In the genomic region with DNA sequence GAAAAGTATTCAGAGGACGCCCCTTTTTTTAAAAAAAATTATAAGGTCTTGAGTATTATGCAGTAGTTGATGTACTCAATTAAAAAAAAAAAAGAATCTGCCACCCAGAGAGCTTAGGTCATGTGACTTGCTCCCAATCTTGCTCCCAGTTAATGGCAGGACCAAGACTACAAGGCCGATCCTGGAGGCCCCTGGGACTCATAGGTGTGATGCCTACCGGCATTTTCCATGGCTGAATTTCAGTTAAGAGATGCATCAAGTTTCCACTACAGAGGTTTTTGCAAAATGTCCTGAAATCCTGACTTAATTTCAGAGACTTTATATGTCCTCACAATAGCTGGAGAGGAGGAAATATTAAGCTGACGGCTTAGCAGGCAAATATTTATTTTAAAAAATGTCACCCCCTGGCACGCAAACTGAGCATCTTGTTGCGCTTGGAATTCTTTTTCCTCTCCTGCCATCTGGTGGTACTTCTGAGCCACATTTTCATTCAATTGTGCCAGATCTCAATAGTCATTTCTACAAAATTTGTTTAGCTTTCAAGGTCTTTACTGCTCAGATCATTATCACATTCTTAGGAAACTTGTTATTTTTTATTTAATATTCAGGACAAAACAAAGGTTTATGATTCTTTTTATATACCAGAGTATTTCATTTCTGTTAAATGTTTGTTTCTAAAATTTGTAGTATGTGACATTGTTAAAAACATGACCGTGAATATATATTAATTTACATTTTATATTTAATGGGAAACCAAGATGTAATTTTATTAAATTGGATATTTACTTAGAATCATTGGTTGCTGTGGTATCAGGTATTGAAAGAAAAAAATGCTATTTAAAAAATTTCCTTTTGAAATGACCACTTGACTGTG, we compare ENCODE assay signal across 8 cellular contexts.
DNase-seq lines count a peak whose midpoint lies in the region; ATAC-seq, FAIRE-seq and TF ChIP-seq lines count a peak whose summit lies in the region.

No MANE protein-coding gene starts in this region.

- no peak overlapping the region for H3K27ac Mint-ChIP-seq in MCF 10A (ENCODE audit: low read depth, unreplicated experiment)

- TF ChIP-seq POLR2A in GM18505 (IDR thresholded peaks at IDR 0.05; ENCODE audit: borderline replicate concordance, extremely low read depth, insufficient read depth, insufficient read length), result no peak

- no peak for FAIRE-seq in GM19239 (lab: Jason Lieb, UNC)

- H3K9me3 Mint-ChIP-seq in MCF 10A (ENCODE audit: unreplicated experiment), result no peaks in the 10 kb centered on the region

- no peaks in the 10 kb centered on the region for H3K27me3 Mint-ChIP-seq in MCF 10A (ENCODE audit: insufficient read depth, unreplicated experiment)

- no peak for ATAC-seq in GM18505 (IDR thresholded peaks at IDR 0.05; ENCODE audit: unreplicated experiment)

- intact Hi-C loops in MCF 10A (cut with micrococcal nuclease), result loop anchor here (1.0 to 10.0 kb wide), 8 partner anchors 43 to 911 kb away; a partner anchor contains a TSS

- H3K4me1 Mint-ChIP-seq in MCF 10A (ENCODE audit: insufficient read depth, unreplicated experiment), result peaks cover 21% of the 10 kb centered on the region

- no peaks in the 10 kb centered on the region for H3K36me3 Mint-ChIP-seq in MCF 10A (ENCODE audit: insufficient read depth, unreplicated experiment)

- POLR2A ChIA-PET in MCF 10A (lab: Yijun Ruan, JAX), result interaction anchor here (0.6 to 1.0 kb wide), 5 partner anchors 163 to 945 kb away, joined by 3 to 4 read pairs (median 3); no protein-coding TSS in a partner anchor

- DNase-seq in NCI-H2227 treated with DMSO at 0.1 percent for 48 hours (lab: John Stamatoyannopoulos, UW) (peak; percentile 1), NCI-H2227 (lab: John Stamatoyannopoulos, UW; ENCODE audit: unreplicated experiment) (no peak), NCI-H146 treated with DMSO at 0.1 percent for 48 hours (lab: John Stamatoyannopoulos, UW; ENCODE audit: unreplicated experiment) (peak; percentile 32), MCF 10A (ENCODE audit: unreplicated experiment) (peak; percentile 67), lung microvascular endothelial cell (ENCODE audit: low read depth in 2 of 2) (peak; percentile 65 to 80), GM19239 (ENCODE audit: insufficient read length, low spot score) (no peak), GM19240 (ENCODE audit: insufficient read length, low spot score) (no peak)

- TF ChIP-seq CTCF in MCF 10A (IDR thresholded peaks at IDR 0.05; ENCODE audit: unreplicated experiment), result peak; percentile 71

- CTCF ChIA-PET in MCF 10A (lab: Yijun Ruan, JAX), result interaction anchor here (0.6 to 4.6 kb wide), 37 partner anchors 9 to 1851 kb away, joined by 3 to 28 read pairs (median 4); no protein-coding TSS in a partner anchor

- no TSS peak for BruUV-seq in MCF 10A (replicated peaks; lab: Mats Ljungman, UMichigan)

- no peak overlapping the region for H3K4me3 Mint-ChIP-seq in MCF 10A (ENCODE audit: unreplicated experiment)

Comparison
In these comparisons a context has a peak if more than half of its experiments do, and no peak if none do; other contexts are left out.
1. DNase-seq: peak in NCI-H2227 treated with DMSO at 0.1 percent for 48 hours (single experiment), NCI-H146 treated with DMSO at 0.1 percent for 48 hours (single experiment), MCF 10A (single experiment) and lung microvascular endothelial cell (2 of 2); none in NCI-H2227 (single experiment), GM19239 (single experiment) and GM19240 (single experiment).